ENCODE assay signal across 1 cellular context in the genomic region with DNA sequence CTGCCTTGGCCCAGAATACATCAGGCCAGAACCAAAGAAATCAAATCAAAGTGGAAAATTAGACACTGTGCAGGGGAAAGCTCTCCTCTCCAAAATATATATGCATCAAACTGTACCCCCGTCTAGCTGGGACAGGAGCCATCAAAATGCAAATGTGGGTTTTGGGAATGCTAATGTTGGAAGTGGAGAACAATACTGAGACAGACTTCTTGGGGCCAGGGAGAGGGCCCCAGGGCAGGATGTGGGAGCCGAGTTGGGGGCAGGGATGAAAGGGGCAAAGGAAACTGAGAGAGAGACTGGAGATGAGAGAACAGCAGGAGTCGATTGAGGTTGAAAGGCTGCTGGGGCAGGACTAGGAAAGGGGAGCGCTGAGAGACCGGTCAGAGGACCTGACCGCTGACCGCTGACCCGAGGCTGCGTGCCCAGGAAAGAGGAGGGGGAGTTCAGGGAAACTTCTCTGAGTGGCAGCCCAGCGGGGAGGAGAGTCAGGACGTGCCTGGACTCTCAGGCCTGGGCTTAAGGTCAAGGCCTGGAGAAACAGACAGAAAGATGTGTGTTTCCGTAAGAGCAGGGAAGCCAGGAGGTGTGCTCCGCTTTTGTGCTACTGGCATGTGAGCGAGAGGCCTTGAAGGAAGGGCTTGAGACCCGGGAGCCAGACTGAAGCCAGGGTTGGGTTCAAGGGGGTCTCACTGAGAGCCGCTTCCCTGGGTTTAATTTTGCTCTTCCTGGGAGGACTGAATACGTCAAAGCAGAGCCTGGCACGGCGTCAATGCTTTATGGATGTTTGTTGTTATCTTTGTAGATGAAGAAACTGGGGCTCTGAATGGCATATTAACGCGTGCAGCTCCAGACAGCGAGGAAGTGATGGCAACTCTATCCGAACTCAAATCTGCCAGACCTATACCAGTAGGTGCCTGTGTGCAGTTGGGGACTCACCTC.
TF ChIP-seq lines count a peak whose summit lies in the region.

No MANE protein-coding gene starts in this region.

TF ChIP-seq in HepG2, 621 proteins besides CTCF, POLR2A, EP300 and RAD21 (continued from another document and continues in another):
- TF ChIP-seq NR2F2 (IDR thresholded peaks at IDR 0.05; ENCODE audit: borderline replicate concordance, low read depth) (peak; percentile 76; the same call in 1 of the 2 replicates), ELF3 (CRISPR knock-in tag; IDR thresholded peaks at IDR 0.05) (peak; percentile 70), ZNF672 (CRISPR knock-in tag; IDR thresholded peaks at IDR 0.05) (no peak), ZNF564 (CRISPR knock-in tag; IDR thresholded peaks at IDR 0.05) (no peak), TBX2 (CRISPR knock-in tag; IDR thresholded peaks at IDR 0.05; ENCODE audit: borderline replicate concordance) (peak; percentile 20; the same call in 1 of the 2 replicates), ZNF747 (CRISPR knock-in tag; IDR thresholded peaks at IDR 0.05; ENCODE audit: borderline replicate concordance) (no peak), SAP130 (CRISPR knock-in tag; IDR thresholded peaks at IDR 0.05; ENCODE audit: low read depth) (peak; percentile 44), MYC (CRISPR knock-in tag; IDR thresholded peaks at IDR 0.05; ENCODE audit: borderline replicate concordance) (peak; percentile 27; the same call in 1 of the 2 replicates), ZNF614 (CRISPR knock-in tag; IDR thresholded peaks at IDR 0.05; ENCODE audit: borderline replicate concordance) (no peak), GTF3A (CRISPR knock-in tag; conservative IDR thresholded peaks at IDR 0.05) (no peak), ZNF563 (CRISPR knock-in tag; IDR thresholded peaks at IDR 0.05) (no peak), MED1 (CRISPR knock-in tag; IDR thresholded peaks at IDR 0.05) (peak; percentile 88), HOXA3 (CRISPR knock-in tag; IDR thresholded peaks at IDR 0.05) (peak; percentile 63), ZNF224 (CRISPR knock-in tag; IDR thresholded peaks at IDR 0.05) (no peak), BORCS8-MEF2B (CRISPR knock-in tag; IDR thresholded peaks at IDR 0.05) (0 out of 2 replicates have a peak, but pooled peaks have one; percentile 25), ZNF263 (CRISPR knock-in tag; IDR thresholded peaks at IDR 0.05) (peak; percentile 63; the same call in 1 of the 2 replicates), ZBTB38 (CRISPR knock-in tag; IDR thresholded peaks at IDR 0.05) (peak; percentile 100), KLF12 (CRISPR knock-in tag; IDR thresholded peaks at IDR 0.05; ENCODE audit: borderline replicate concordance) (no peak), HDAC2 (CRISPR knock-in tag; IDR thresholded peaks at IDR 0.05) (0 out of 2 replicates have a peak, but pooled peaks have one; percentile 45), RFX5 (IDR thresholded peaks at IDR 0.05; ENCODE audit: low read depth, low read length) (no peak), ZFP36L1 (CRISPR knock-in tag; IDR thresholded peaks at IDR 0.05) (no peak), SALL1 (CRISPR knock-in tag; IDR thresholded peaks at IDR 0.05) (peak; percentile 58), ZFP36 (IDR thresholded peaks at IDR 0.05; ENCODE audit: borderline replicate concordance, low read depth, low read length, partially characterized antibody) (no peak), RFXAP (CRISPR knock-in tag; IDR thresholded peaks at IDR 0.05; ENCODE audit: borderline replicate concordance) (0 out of 2 replicates have a peak, but pooled peaks have one; percentile 36), ZNF879 (CRISPR knock-in tag; IDR thresholded peaks at IDR 0.05) (no peak), MTA1 (CRISPR knock-in tag; IDR thresholded peaks at IDR 0.05; ENCODE audit: borderline replicate concordance) (peak; percentile 60; the same call in 1 of the 2 replicates), RXRB (CRISPR knock-in tag; IDR thresholded peaks at IDR 0.05; ENCODE audit: borderline replicate concordance) (peak; percentile 67), ZBTB8A (CRISPR knock-in tag; IDR thresholded peaks at IDR 0.05; ENCODE audit: borderline replicate concordance, low read depth) (no peak), ZKSCAN5 (CRISPR knock-in tag; IDR thresholded peaks at IDR 0.05) (peak; percentile 72; the same call in 1 of the 2 replicates), PHF20 (CRISPR knock-in tag; IDR thresholded peaks at IDR 0.05) (no peak), SKI (IDR thresholded peaks at IDR 0.05; ENCODE audit: partially characterized antibody) (peak; percentile 20), ZFY (CRISPR knock-in tag; IDR thresholded peaks at IDR 0.05) (peak; percentile 51; the same call in 1 of the 2 replicates), ZMYM3 (CRISPR knock-in tag; IDR thresholded peaks at IDR 0.05) (peak; percentile 56; the same call in 1 of the 2 replicates), TEAD3 (CRISPR knock-in tag; optimal IDR thresholded peaks at IDR 0.05; ENCODE audit: borderline replicate concordance) (peak; percentile 32), ZNF816 (CRISPR knock-in tag; IDR thresholded peaks at IDR 0.05; ENCODE audit: borderline replicate concordance) (0 out of 2 replicates have a peak, but pooled peaks have one; percentile 63), ATM (IDR thresholded peaks at IDR 0.05; ENCODE audit: borderline replicate concordance) (no peak)
- TF ChIP-seq, protein P1, sequence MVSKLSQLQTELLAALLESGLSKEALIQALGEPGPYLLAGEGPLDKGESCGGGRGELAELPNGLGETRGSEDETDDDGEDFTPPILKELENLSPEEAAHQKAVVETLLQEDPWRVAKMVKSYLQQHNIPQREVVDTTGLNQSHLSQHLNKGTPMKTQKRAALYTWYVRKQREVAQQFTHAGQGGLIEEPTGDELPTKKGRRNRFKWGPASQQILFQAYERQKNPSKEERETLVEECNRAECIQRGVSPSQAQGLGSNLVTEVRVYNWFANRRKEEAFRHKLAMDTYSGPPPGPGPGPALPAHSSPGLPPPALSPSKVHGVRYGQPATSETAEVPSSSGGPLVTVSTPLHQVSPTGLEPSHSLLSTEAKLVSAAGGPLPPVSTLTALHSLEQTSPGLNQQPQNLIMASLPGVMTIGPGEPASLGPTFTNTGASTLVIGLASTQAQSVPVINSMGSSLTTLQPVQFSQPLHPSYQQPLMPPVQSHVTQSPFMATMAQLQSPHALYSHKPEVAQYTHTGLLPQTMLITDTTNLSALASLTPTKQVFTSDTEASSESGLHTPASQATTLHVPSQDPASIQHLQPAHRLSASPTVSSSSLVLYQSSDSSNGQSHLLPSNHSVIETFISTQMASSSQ (IDR thresholded peaks at IDR 0.05; ENCODE audit: low read depth), result peak; percentile 21; the same call in 1 of the 2 replicates
- TF ChIP-seq, protein P1 (CRISPR knock-in tag; IDR thresholded peaks at IDR 0.05; ENCODE audit: borderline replicate concordance), result no peak; the same call in 1 of the 2 replicates
- TF ChIP-seq, protein P2, sequence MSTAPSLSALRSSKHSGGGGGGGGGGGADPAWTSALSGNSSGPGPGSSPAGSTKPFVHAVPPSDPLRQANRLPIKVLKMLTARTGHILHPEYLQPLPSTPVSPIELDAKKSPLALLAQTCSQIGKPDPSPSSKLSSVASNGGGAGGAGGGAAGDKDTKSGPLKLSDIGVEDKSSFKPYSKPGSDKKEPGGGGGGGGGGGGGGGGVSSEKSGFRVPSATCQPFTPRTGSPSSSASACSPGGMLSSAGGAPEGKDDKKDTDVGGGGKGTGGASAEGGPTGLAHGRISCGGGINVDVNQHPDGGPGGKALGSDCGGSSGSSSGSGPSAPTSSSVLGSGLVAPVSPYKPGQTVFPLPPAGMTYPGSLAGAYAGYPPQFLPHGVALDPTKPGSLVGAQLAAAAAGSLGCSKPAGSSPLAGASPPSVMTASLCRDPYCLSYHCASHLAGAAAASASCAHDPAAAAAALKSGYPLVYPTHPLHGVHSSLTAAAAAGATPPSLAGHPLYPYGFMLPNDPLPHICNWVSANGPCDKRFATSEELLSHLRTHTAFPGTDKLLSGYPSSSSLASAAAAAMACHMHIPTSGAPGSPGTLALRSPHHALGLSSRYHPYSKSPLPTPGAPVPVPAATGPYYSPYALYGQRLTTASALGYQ (CRISPR knock-in tag; IDR thresholded peaks at IDR 0.05), result no peak
- TF ChIP-seq, protein P3, sequence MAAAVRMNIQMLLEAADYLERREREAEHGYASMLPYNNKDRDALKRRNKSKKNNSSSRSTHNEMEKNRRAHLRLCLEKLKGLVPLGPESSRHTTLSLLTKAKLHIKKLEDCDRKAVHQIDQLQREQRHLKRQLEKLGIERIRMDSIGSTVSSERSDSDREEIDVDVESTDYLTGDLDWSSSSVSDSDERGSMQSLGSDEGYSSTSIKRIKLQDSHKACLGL (CRISPR knock-in tag; IDR thresholded peaks at IDR 0.05), result no peak
- TF ChIP-seq, protein P4, sequence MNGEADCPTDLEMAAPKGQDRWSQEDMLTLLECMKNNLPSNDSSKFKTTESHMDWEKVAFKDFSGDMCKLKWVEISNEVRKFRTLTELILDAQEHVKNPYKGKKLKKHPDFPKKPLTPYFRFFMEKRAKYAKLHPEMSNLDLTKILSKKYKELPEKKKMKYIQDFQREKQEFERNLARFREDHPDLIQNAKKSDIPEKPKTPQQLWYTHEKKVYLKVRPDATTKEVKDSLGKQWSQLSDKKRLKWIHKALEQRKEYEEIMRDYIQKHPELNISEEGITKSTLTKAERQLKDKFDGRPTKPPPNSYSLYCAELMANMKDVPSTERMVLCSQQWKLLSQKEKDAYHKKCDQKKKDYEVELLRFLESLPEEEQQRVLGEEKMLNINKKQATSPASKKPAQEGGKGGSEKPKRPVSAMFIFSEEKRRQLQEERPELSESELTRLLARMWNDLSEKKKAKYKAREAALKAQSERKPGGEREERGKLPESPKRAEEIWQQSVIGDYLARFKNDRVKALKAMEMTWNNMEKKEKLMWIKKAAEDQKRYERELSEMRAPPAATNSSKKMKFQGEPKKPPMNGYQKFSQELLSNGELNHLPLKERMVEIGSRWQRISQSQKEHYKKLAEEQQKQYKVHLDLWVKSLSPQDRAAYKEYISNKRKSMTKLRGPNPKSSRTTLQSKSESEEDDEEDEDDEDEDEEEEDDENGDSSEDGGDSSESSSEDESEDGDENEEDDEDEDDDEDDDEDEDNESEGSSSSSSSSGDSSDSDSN (CRISPR knock-in tag; IDR thresholded peaks at IDR 0.05), result peak; percentile 61; the same call in 1 of the 2 replicates
- TF ChIP-seq, protein P5, sequence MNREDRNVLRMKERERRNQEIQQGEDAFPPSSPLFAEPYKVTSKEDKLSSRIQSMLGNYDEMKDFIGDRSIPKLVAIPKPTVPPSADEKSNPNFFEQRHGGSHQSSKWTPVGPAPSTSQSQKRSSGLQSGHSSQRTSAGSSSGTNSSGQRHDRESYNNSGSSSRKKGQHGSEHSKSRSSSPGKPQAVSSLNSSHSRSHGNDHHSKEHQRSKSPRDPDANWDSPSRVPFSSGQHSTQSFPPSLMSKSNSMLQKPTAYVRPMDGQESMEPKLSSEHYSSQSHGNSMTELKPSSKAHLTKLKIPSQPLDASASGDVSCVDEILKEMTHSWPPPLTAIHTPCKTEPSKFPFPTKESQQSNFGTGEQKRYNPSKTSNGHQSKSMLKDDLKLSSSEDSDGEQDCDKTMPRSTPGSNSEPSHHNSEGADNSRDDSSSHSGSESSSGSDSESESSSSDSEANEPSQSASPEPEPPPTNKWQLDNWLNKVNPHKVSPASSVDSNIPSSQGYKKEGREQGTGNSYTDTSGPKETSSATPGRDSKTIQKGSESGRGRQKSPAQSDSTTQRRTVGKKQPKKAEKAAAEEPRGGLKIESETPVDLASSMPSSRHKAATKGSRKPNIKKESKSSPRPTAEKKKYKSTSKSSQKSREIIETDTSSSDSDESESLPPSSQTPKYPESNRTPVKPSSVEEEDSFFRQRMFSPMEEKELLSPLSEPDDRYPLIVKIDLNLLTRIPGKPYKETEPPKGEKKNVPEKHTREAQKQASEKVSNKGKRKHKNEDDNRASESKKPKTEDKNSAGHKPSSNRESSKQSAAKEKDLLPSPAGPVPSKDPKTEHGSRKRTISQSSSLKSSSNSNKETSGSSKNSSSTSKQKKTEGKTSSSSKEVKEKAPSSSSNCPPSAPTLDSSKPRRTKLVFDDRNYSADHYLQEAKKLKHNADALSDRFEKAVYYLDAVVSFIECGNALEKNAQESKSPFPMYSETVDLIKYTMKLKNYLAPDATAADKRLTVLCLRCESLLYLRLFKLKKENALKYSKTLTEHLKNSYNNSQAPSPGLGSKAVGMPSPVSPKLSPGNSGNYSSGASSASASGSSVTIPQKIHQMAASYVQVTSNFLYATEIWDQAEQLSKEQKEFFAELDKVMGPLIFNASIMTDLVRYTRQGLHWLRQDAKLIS (CRISPR knock-in tag; IDR thresholded peaks at IDR 0.05), result no peak
- TF ChIP-seq, protein P6, sequence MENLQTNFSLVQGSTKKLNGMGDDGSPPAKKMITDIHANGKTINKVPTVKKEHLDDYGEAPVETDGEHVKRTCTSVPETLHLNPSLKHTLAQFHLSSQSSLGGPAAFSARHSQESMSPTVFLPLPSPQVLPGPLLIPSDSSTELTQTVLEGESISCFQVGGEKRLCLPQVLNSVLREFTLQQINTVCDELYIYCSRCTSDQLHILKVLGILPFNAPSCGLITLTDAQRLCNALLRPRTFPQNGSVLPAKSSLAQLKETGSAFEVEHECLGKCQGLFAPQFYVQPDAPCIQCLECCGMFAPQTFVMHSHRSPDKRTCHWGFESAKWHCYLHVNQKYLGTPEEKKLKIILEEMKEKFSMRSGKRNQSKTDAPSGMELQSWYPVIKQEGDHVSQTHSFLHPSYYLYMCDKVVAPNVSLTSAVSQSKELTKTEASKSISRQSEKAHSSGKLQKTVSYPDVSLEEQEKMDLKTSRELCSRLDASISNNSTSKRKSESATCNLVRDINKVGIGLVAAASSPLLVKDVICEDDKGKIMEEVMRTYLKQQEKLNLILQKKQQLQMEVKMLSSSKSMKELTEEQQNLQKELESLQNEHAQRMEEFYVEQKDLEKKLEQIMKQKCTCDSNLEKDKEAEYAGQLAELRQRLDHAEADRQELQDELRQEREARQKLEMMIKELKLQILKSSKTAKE (CRISPR knock-in tag; IDR thresholded peaks at IDR 0.05; ENCODE audit: borderline replicate concordance), result 0 out of 2 replicates have a peak, but pooled peaks have one; percentile 46
- TF ChIP-seq, protein P7, sequence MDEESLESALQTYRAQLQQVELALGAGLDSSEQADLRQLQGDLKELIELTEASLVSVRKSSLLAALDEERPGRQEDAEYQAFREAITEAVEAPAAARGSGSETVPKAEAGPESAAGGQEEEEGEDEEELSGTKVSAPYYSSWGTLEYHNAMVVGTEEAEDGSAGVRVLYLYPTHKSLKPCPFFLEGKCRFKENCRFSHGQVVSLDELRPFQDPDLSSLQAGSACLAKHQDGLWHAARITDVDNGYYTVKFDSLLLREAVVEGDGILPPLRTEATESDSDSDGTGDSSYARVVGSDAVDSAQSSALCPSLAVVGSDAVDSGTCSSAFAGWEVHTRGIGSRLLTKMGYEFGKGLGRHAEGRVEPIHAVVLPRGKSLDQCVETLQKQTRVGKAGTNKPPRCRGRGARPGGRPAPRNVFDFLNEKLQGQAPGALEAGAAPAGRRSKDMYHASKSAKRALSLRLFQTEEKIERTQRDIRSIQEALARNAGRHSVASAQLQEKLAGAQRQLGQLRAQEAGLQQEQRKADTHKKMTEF (CRISPR knock-in tag; IDR thresholded peaks at IDR 0.05), result peak; percentile 35; the same call in 1 of the 2 replicates
